Comparison of ENCODE assay signal across 13 cellular contexts in the genomic region with DNA sequence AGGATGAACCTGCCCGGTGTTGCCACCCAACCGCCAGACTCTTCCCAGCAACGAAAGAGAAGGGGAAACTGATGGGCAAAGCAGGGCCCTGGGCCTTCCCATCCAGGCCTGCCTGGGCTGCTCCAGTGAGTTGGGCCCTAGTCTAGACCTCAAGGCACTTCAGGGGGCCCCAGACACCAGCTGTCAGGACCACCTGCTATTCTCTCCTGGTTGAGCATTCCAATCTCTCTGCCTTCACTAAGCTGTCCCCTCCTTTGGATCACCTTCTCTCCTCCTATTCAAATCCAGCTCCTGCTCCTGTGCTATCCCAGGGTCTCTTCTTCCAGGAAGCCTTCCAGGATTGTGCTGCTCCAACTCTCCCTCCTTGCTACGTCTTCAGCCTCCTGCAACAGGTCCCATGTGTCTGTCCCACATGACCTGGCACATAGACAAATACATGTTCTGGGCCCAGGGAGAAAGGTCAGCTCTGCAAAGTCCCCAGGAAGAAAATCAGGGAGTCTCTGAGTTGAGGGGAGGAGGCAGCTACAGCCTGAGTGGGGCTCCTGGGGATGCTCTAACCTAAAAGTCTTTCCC. TPM values are rescaled to one million over a fixed set of nuclear protein-coding genes. Genes with fewer than 3 reads are reported as not detected.
DNase-seq lines count a peak whose midpoint lies in the region; ATAC-seq and TF ChIP-seq lines count a peak whose summit lies in the region.
"Had no signal": no experiment of that assay in that cellular context is flagged by ENCODE, and none has a peak within 500 bp of the region (broad histone marks: within the 10 kb centered on the region; RNA-seq: fewer than 3 reads in every experiment).

No MANE protein-coding gene starts in this region.

- no peaks in the 10 kb centered on the region for H3K27me3 ChIP-seq in SJCRH30
- no peaks in the 10 kb centered on the region for H3K27me3 ChIP-seq in Karpas-422 (ENCODE audit: low read length)
- no peaks in the 10 kb centered on the region for H3K27me3 ChIP-seq in CD4-positive, alpha-beta T cell (ENCODE audit: control insufficient read depth, insufficient read depth, low read length)
- H3K27me3 ChIP-seq: uterus had no signal

- no peaks in the 10 kb centered on the region for H3K9me2 ChIP-seq in Karpas-422 (replicated peaks; ENCODE audit: insufficient read depth, low read length)

- H3K4me1 ChIP-seq in SJCRH30 = peaks cover 39% of the 10 kb centered on the region
- peaks cover 39% of the 10 kb centered on the region for H3K4me1 ChIP-seq in Karpas-422 (ENCODE audit: low read length)

- peaks cover 51% of the 10 kb centered on the region for H3K4me1 Mint-ChIP-seq in activated T-cell treated with anti-CD3 and anti-CD28 coated beads, Interleukin-2, amount 50 U/mL, for 72 hours (ENCODE audit: low read depth)
- peaks cover 16% of the 10 kb centered on the region for H3K4me1 Mint-ChIP-seq in CD4-positive, alpha-beta T cell (ENCODE audit: low read depth)

- no peak overlapping the region for H3K27ac Mint-ChIP-seq in activated T-cell treated with anti-CD3 and anti-CD28 coated beads, Interleukin-2, amount 50 U/mL, for 72 hours
- no peak overlapping the region for H3K27ac Mint-ChIP-seq in CD4-positive, alpha-beta T cell

- H3K36me3 ChIP-seq in SJCRH30 (no peaks in the 10 kb centered on the region), Karpas-422 (ENCODE audit: insufficient read depth, low read length) (no peaks in the 10 kb centered on the region)
- H3K36me3 ChIP-seq: cardiac muscle cell, uterus had no signal

- intact Hi-C loops in CD4-positive, alpha-beta T cell (cut with DNase I, micrococcal nuclease) = loop anchor here in 1 of 2 experiments (5.0 kb wide), 1 partner anchor 889 kb away; the partner anchor contains the start of gene TYW1B

- POLR2A ChIA-PET in CD4-positive, alpha-beta T cell (lab: Charles Lee) = no interaction called here

- no peak for DNase-seq in activated T-cell treated with anti-CD3 and anti-CD28 coated beads, Interleukin-2, amount 50 U/mL, for 72 hours
- DNase-seq in activated T-cell treated with anti-CD3 and anti-CD28 coated beads, Interleukin-2, amount 50 U/mL, for 1 hour = no peak
- DNase-seq in SJCRH30 (peak; percentile 56 to 63), fibroblast of the aortic adventitia (ENCODE audit: low read depth) (no peak), Karpas-422 (no peak), NCI-H2029 (lab: John Stamatoyannopoulos, UW) (no peak)
- DNase-seq in CD4-positive, alpha-beta T cell = no peak
- DNase-seq: activated T-cell treated with anti-CD3 and anti-CD28 coated beads for 4 hours, immature natural killer cell, uterus had no signal

- no peak overlapping the region for H2AFZ ChIP-seq in Karpas-422 (ENCODE audit: low read length)

- no peak overlapping the region for H3K4me2 ChIP-seq in Karpas-422 (ENCODE audit: low read depth, low read length, poor library complexity, severe bottlenecking)

- no peak for TF ChIP-seq CTCF in fibroblast of the aortic adventitia (IDR thresholded peaks at IDR 0.05; ENCODE audit: insufficient read depth, low read length)
- no peak for TF ChIP-seq CTCF in CD4-positive, alpha-beta T cell (IDR thresholded peaks at IDR 0.05)

- ATAC-seq in activated T-cell treated with anti-CD3 and anti-CD28 coated beads, Interleukin-2, amount 50 U/mL, for 72 hours (replicated peaks in 1 of 2) = no peak
- ATAC-seq in CD4-positive, alpha-beta T cell (ENCODE audit: poor library complexity) = no peak

- H3K9me3 Mint-ChIP-seq in activated T-cell treated with anti-CD3 and anti-CD28 coated beads, Interleukin-2, amount 50 U/mL, for 72 hours = no peaks in the 10 kb centered on the region
- no peaks in the 10 kb centered on the region for H3K9me3 Mint-ChIP-seq in CD4-positive, alpha-beta T cell
- H3K9me3 Mint-ChIP-seq: immature natural killer cell had no signal

- no peak overlapping the region for H3K9ac ChIP-seq in Karpas-422 (ENCODE audit: low read length)

- CTCF ChIA-PET in CD4-positive, alpha-beta T cell (lab: Charles Lee) = interaction anchor here (0.9 kb wide), 1 partner anchor 19 kb away, joined by 3 read pairs; no protein-coding TSS in a partner anchor

- no peaks in the 10 kb centered on the region for H3K36me3 Mint-ChIP-seq in activated T-cell treated with anti-CD3 and anti-CD28 coated beads, Interleukin-2, amount 50 U/mL, for 72 hours (ENCODE audit: insufficient read depth in 2 of 2)
- H3K36me3 Mint-ChIP-seq in CD4-positive, alpha-beta T cell (ENCODE audit: low read depth) = no peaks in the 10 kb centered on the region

- peaks cover 9% of the 10 kb centered on the region for H3K27me3 Mint-ChIP-seq in activated T-cell treated with anti-CD3 and anti-CD28 coated beads, Interleukin-2, amount 50 U/mL, for 72 hours (ENCODE audit: low read depth)
- peaks cover 4% of the 10 kb centered on the region for H3K27me3 Mint-ChIP-seq in CD4-positive, alpha-beta T cell

- H3K27ac ChIP-seq in SJCRH30 (peak overlapping the region; percentile 54), temporal lobe (ENCODE audit: low read depth, low read length) (peak overlapping the region; percentile 4), Karpas-422 (ENCODE audit: low read length) (no peak overlapping the region)
- no peak overlapping the region for H3K27ac ChIP-seq in CD4-positive, alpha-beta T cell (ENCODE audit: low read depth, low read length)

- peak overlapping the region; percentile 58 to 69 for H3K4me3 Mint-ChIP-seq in activated T-cell treated with anti-CD3 and anti-CD28 coated beads, Interleukin-2, amount 50 U/mL, for 72 hours
- no peak overlapping the region for H3K4me3 Mint-ChIP-seq in CD4-positive, alpha-beta T cell

- peaks cover 35% of the 10 kb centered on the region for H4K20me1 ChIP-seq in Karpas-422 (ENCODE audit: insufficient read depth, low read depth, low read length)

- H3K4me3 ChIP-seq in SJCRH30 (no peak overlapping the region), fibroblast of the aortic adventitia (ENCODE audit: low read depth, low read length) (peak overlapping the region; percentile 35), Karpas-422 (ENCODE audit: low read length) (no peak overlapping the region)
- H3K4me3 ChIP-seq: cardiac muscle cell, skin epidermis, uterus had no signal

- H3K79me2 ChIP-seq in Karpas-422 (ENCODE audit: low read length) = no peaks in the 10 kb centered on the region

- no peaks in the 10 kb centered on the region for H3K9me3 ChIP-seq in SJCRH30 (replicated peaks)
- H3K9me3 ChIP-seq in Karpas-422 (ENCODE audit: low read length) = no peaks in the 10 kb centered on the region
- H3K9me3 ChIP-seq in CD4-positive, alpha-beta T cell (ENCODE audit: control insufficient read depth, low read length) = no peaks in the 10 kb centered on the region
- H3K9me3 ChIP-seq: uterus had no signal

RNA-seq across cellular contexts. Expression of gene STX1A, which starts 3.1 kb away (rescaled TPM):
- total RNA-seq in activated T-cell treated with anti-CD3 and anti-CD28 coated beads, Interleukin-2, amount 50 U/mL, for 72 hours = 10 to 100 TPM; 28.6 to 37.5 TPM
- 6.9 and 10.4 TPM in 2 replicates for total RNA-seq in SJCRH30 (2014; rRNA removed; shearing (Covaris generic))
- total RNA-seq in fibroblast of the aortic adventitia (ENCODE audit: low replicate concordance) (3.6 and 27.9 TPM in 2 replicates), temporal lobe (64.4 TPM)
- total RNA-seq in Karpas-422 (2014; rRNA removed; shearing (Covaris generic); ENCODE audit: low replicate concordance) = 3.7 and 5.5 TPM in 2 replicates
- 10 to 100 TPM; 15.5 to 20.7 TPM for total RNA-seq in CD4-positive, alpha-beta T cell

RNA-seq across cellular contexts. Expression of gene ABHD11, which starts 22.2 kb away (rescaled TPM):
- 10 to 100 TPM; 10.2 to 12.2 TPM for total RNA-seq in activated T-cell treated with anti-CD3 and anti-CD28 coated beads, Interleukin-2, amount 50 U/mL, for 72 hours
- 11.8 and 13.9 TPM in 2 replicates for total RNA-seq in SJCRH30 (2014; rRNA removed; shearing (Covaris generic))
- total RNA-seq in fibroblast of the aortic adventitia (ENCODE audit: low replicate concordance) = 5.0 and 14.8 TPM in 2 replicates
- 5.7 TPM for total RNA-seq in temporal lobe
- 14.3 and 18.3 TPM in 2 replicates for total RNA-seq in Karpas-422 (2014; rRNA removed; shearing (Covaris generic); ENCODE audit: low replicate concordance)
- total RNA-seq in CD4-positive, alpha-beta T cell = 10 to 100 TPM in 1 of 2 experiments, 1 to 10 TPM in 1; 8.5 to 11.5 TPM

RNA-seq across cellular contexts. Expression of gene BUD23, which starts 33.0 kb away (rescaled TPM):
- 10 to 100 TPM; 87.0 to 90.9 TPM for total RNA-seq in activated T-cell treated with anti-CD3 and anti-CD28 coated beads, Interleukin-2, amount 50 U/mL, for 72 hours
- total RNA-seq in SJCRH30 (2014; rRNA removed; shearing (Covaris generic)) = 86.6 and 91.7 TPM in 2 replicates
- total RNA-seq in fibroblast of the aortic adventitia (ENCODE audit: low replicate concordance) (28.6 and 69.4 TPM in 2 replicates), temporal lobe (20.9 TPM)
- total RNA-seq in Karpas-422 (2014; rRNA removed; shearing (Covaris generic); ENCODE audit: low replicate concordance) = 41.9 and 85.9 TPM in 2 replicates
- total RNA-seq in CD4-positive, alpha-beta T cell = 100 to 1,000 TPM in 1 of 2 experiments, 10 to 100 TPM in 1; 96.1 to 103 TPM

RNA-seq across cellular contexts. Expression of gene DNAJC30, which starts 33.2 kb away (rescaled TPM):
- total RNA-seq in activated T-cell treated with anti-CD3 and anti-CD28 coated beads, Interleukin-2, amount 50 U/mL, for 72 hours = 1 to 10 TPM; 4.3 to 5.8 TPM
- 5.1 and 6.0 TPM in 2 replicates for total RNA-seq in SJCRH30 (2014; rRNA removed; shearing (Covaris generic))
- total RNA-seq in fibroblast of the aortic adventitia (ENCODE audit: low replicate concordance) (1.9 and 3.4 TPM in 2 replicates), temporal lobe (2.2 TPM)
- total RNA-seq in Karpas-422 (2014; rRNA removed; shearing (Covaris generic); ENCODE audit: low replicate concordance) = 1.3 and 6.1 TPM in 2 replicates
- total RNA-seq in CD4-positive, alpha-beta T cell = 10 to 100 TPM; 14.0 to 14.4 TPM

RNA-seq across cellular contexts. Expression of gene VPS37D, which starts 48.8 kb away (rescaled TPM):
- total RNA-seq in activated T-cell treated with anti-CD3 and anti-CD28 coated beads, Interleukin-2, amount 50 U/mL, for 72 hours = under 1 TPM; 0.70 to 0.95 TPM
- 0.53 and 1.2 TPM in 2 replicates for total RNA-seq in SJCRH30 (2014; rRNA removed; shearing (Covaris generic))
- 1.9 and 31.2 TPM in 2 replicates for total RNA-seq in fibroblast of the aortic adventitia (ENCODE audit: low replicate concordance)
- 14.5 TPM for total RNA-seq in temporal lobe
- not detected in 2 replicates for total RNA-seq in Karpas-422 (2014; rRNA removed; shearing (Covaris generic); ENCODE audit: low replicate concordance)
- total RNA-seq in CD4-positive, alpha-beta T cell = under 1 TPM; 0.81 to 0.96 TPM

Comparison
In these comparisons a context has a peak if more than half of its experiments do, and no peak if none do; other contexts are left out.
1. DNase-seq: peak in SJCRH30 (2 of 2); none in activated T-cell treated with anti-CD3 and anti-CD28 coated beads, Interleukin-2, amount 50 U/mL, for 72 hours (0 of 2), activated T-cell treated with anti-CD3 and anti-CD28 coated beads, Interleukin-2, amount 50 U/mL, for 1 hour (single experiment), fibroblast of the aortic adventitia (single experiment), Karpas-422 (single experiment), NCI-H2029 (single experiment) and CD4-positive, alpha-beta T cell (0 of 10).
2. H3K27ac ChIP-seq: peak in SJCRH30 (single experiment) and temporal lobe (single experiment); none in Karpas-422 (single experiment) and CD4-positive, alpha-beta T cell (single experiment).